In genomic region chr2:33321236-33321731, GRCh38 we compare ENCODE assay signal across 8 cellular contexts.
A peak's percentile ranks its signal among the peaks of the same experiment; 100 is the strongest.
DNase-seq lines count a peak whose midpoint lies in the region; ATAC-seq, FAIRE-seq and TF ChIP-seq lines count a peak whose summit lies in the region.

No MANE protein-coding gene starts in this region.

- POLR2A ChIA-PET in HepG2 (lab: Yijun Ruan, JAX): no interaction called here

- no peak for ATAC-seq in aorta (ENCODE audit: low FRiP score)
- no peak for ATAC-seq in HepG2

- no peaks in the 10 kb centered on the region for H3K79me2 ChIP-seq in HepG2 (ENCODE audit: insufficient read depth, low read length)

- peak; percentile 20 to 35 (median 34) for DNase-seq in stimulated activated CD4-positive, alpha-beta T cell treated with anti-CD3 and anti-CD28 coated beads, Interleukin-12 subunit alpha, Interleukin-12 subunit beta, amount 100 ng/mL, for 48 hours (ENCODE audit: low read depth in 2 of 3, low spot score in 1 of 3)
- DNase-seq in stimulated activated CD4-positive, alpha-beta T cell treated with anti-CD3 and anti-CD28 coated beads, Interleukin-12 subunit alpha, Interleukin-12 subunit beta, amount 100 ng/mL, for 4 hours: no peak
- DNase-seq in HTR-8/SVneo (ENCODE audit: insufficient read length, low spot score): peak; percentile 30
- DNase-seq in esophagus muscularis mucosa (ENCODE audit: extremely low spot score): no peak
- no peak for DNase-seq in tibial artery
- DNase-seq in BE2C: no peak
- DNase-seq in aorta: no peak
- no peak for DNase-seq in HepG2 (ENCODE audit: low spot score)

- FAIRE-seq in HTR-8/SVneo (lab: Jason Lieb, UNC): peak; percentile 63
- FAIRE-seq in HepG2 (lab: Jason Lieb, UNC): no peak

- H3K4me2 ChIP-seq in HepG2 (ENCODE audit: low read depth, low read length): no peak overlapping the region

- H3K4me3 ChIP-seq in esophagus muscularis mucosa (no peak overlapping the region), tibial artery (no peak overlapping the region), BE2C (ENCODE audit: low read depth, low read length) (no peak overlapping the region), aorta (ENCODE audit: low read length in 2 of 2) (no peak overlapping the region), HepG2 (replicated peaks in 1 of 3; ENCODE audit: insufficient read depth in 1 of 3, low read depth in 2 of 3, low read length in 3 of 3) (no peak overlapping the region)

- TF ChIP-seq RAD21 in HepG2 (CRISPR knock-in tag; IDR thresholded peaks at IDR 0.05): no peak

- H3K27ac ChIP-seq in esophagus muscularis mucosa (replicated peaks in 1 of 4) (peak overlapping the region; percentile 57 to 74 (median 72)), tibial artery (peak overlapping the region; percentile 64 to 68), aorta (ENCODE audit: low read depth in 1 of 2, low read length in 2 of 2) (peak overlapping the region in 1 of 2 donors; percentile 57), HepG2 (ENCODE audit: extremely low read length, insufficient read depth, low read length) (no peak overlapping the region)

- no TSS peak for BruUV-seq in HepG2 (replicated peaks; lab: Mats Ljungman, UMichigan)

- H4K20me1 ChIP-seq in HepG2 (ENCODE audit: insufficient read depth, low read length): no peaks in the 10 kb centered on the region

- in situ Hi-C loops in HepG2 (cut with HindIII; ENCODE audit: extremely low pct_ligation_motif_present, low pct_unique_long_range_greater_than_20kb): no loop called here

- H3K9me3 ChIP-seq in esophagus muscularis mucosa (no peaks in the 10 kb centered on the region), tibial artery (no peaks in the 10 kb centered on the region), BE2C (no peaks in the 10 kb centered on the region), aorta (ENCODE audit: control insufficient read depth, low read length) (no peaks in the 10 kb centered on the region), HepG2 (ENCODE audit: low read length) (no peaks in the 10 kb centered on the region)

- H2AFZ ChIP-seq in HepG2 (ENCODE audit: low read length): no peak overlapping the region

- peaks cover 0 to 10% (median 3%) of the 10 kb centered on the region in 4 donors for H3K36me3 ChIP-seq in esophagus muscularis mucosa
- H3K36me3 ChIP-seq in tibial artery: peaks cover 5 to 17% (median 12%) of the 10 kb centered on the region in 3 donors
- no peaks in the 10 kb centered on the region for H3K36me3 ChIP-seq in BE2C
- H3K36me3 ChIP-seq in aorta (ENCODE audit: control insufficient read depth in 1 of 2, insufficient read depth in 2 of 2, low read length in 1 of 2): no peaks in the 10 kb centered on the region
- H3K36me3 ChIP-seq in HepG2 (replicated peaks in 1 of 2; ENCODE audit: control insufficient read depth in 1 of 2, insufficient read depth in 2 of 2, low read length in 2 of 2): no peaks in the 10 kb centered on the region

- CTCF ChIA-PET in HepG2 (lab: Yijun Ruan, JAX; ENCODE audit: low intra/inter-chr PET ratio, low total read pairs): no interaction called here

- intact Hi-C loops in esophagus muscularis mucosa (cut with DNase I) (no loop called here), tibial artery (cut with DNase I; ENCODE audit: low total_unique reads) (no loop called here), aorta (cut with DNase I) (no loop called here), HepG2 (cut with micrococcal nuclease; ENCODE audit: unreplicated experiment) (no loop called here)

- no peak for TF ChIP-seq POLR2A in esophagus muscularis mucosa (IDR thresholded peaks at IDR 0.05; ENCODE audit: low read depth)
- TF ChIP-seq POLR2A in HepG2 (IDR thresholded peaks at IDR 0.05; ENCODE audit: insufficient read depth in 1 of 2, low read depth in 2 of 2, low read length in 2 of 2): no peak

- H3K27me3 ChIP-seq in esophagus muscularis mucosa (no peaks in the 10 kb centered on the region), tibial artery (no peaks in the 10 kb centered on the region), BE2C (peaks cover 9% of the 10 kb centered on the region), aorta (ENCODE audit: control insufficient read depth in 1 of 2, insufficient read depth in 2 of 2, low read length in 1 of 2) (no peaks in the 10 kb centered on the region), HepG2 (ENCODE audit: control insufficient read depth in 1 of 2, insufficient read depth in 2 of 2, low read length in 2 of 2) (0 out of 5 replicates have a peak, but pooled peaks cover 0 to 3% of the 10 kb centered on the region in 2 experiments)

- H3K4me1 ChIP-seq in esophagus muscularis mucosa (peaks cover 19 to 86% (median 81%) of the 10 kb centered on the region in 4 donors), tibial artery (peaks cover 0 to 78% (median 25%) of the 10 kb centered on the region in 4 donors), BE2C (no peaks in the 10 kb centered on the region), aorta (ENCODE audit: control insufficient read depth in 1 of 2, insufficient read depth in 2 of 2, low read length in 2 of 2) (peaks cover 7 to 11% of the 10 kb centered on the region in 2 donors), HepG2 (ENCODE audit: insufficient read depth, low read length) (no peaks in the 10 kb centered on the region)

- TF ChIP-seq CTCF in esophagus muscularis mucosa (IDR thresholded peaks at IDR 0.05) (no peak), tibial artery (IDR thresholded peaks at IDR 0.05) (no peak), BE2C (IDR thresholded peaks at IDR 0.05; ENCODE audit: low read depth, low read length) (no peak), HepG2 (CRISPR knock-in tag; IDR thresholded peaks at IDR 0.05) (no peak)

- no peak overlapping the region for H3K9ac ChIP-seq in HepG2 (ENCODE audit: insufficient read depth, low read depth, low read length)

- WGBS in esophagus muscularis mucosa: 52% methylated on average over 7 of the region's 7 CpGs
- WGBS in aorta, 2 donors: 11 to 20% methylated on average over 7 of the region's 7 CpGs
- WGBS in HepG2 (ENCODE audit: low lambda C conversion rate): 22% methylated on average over 7 of the region's 7 CpGs

- TF ChIP-seq EP300 in esophagus muscularis mucosa (IDR thresholded peaks at IDR 0.05) (no peak), HepG2 (IDR thresholded peaks at IDR 0.05; ENCODE audit: low read depth in 2 of 2, low read length in 2 of 2) (no peak), HepG2 (CRISPR knock-in tag; IDR thresholded peaks at IDR 0.05; ENCODE audit: borderline replicate concordance) (no peak)

TF ChIP-seq in HepG2, 621 proteins besides CTCF, POLR2A, EP300 and RAD21:
- no peak for TF ChIP-seq PBX3 (CRISPR knock-in tag; IDR thresholded peaks at IDR 0.05; ENCODE audit: borderline replicate concordance)

Comparison
In these comparisons a context has a peak if more than half of its experiments do, and no peak if none do; other contexts are left out.
1. DNase-seq: peak in stimulated activated CD4-positive, alpha-beta T cell treated with anti-CD3 and anti-CD28 coated beads, Interleukin-12 subunit alpha, Interleukin-12 subunit beta, amount 100 ng/mL, for 48 hours (3 of 3) and HTR-8/SVneo (single experiment); none in stimulated activated CD4-positive, alpha-beta T cell treated with anti-CD3 and anti-CD28 coated beads, Interleukin-12 subunit alpha, Interleukin-12 subunit beta, amount 100 ng/mL, for 4 hours (single experiment), esophagus muscularis mucosa (single experiment), tibial artery (0 of 2), BE2C (single experiment), aorta (0 of 2) and HepG2 (single experiment).